Comparison of ENCODE assay signal across 26 cellular contexts in genomic region chr11:11448626-11449025, GRCh38.
"Had no signal": no experiment of that assay in that cellular context is flagged by ENCODE, and none has a peak within 500 bp of the region (broad histone marks: within the 10 kb centered on the region; RNA-seq: fewer than 3 reads in every experiment).

No MANE protein-coding gene starts in this region.

- H3K4me3 ChIP-seq: stomach, suprapubic skin, testis, thoracic aorta, thyroid gland, tibial artery, tibial nerve, transverse colon, upper lobe of left lung, upper lobe of right lung, uterus, vagina had no signal

- H3K4me1 ChIP-seq: suprapubic skin, uterus had no signal

- H3K9me3 ChIP-seq: stomach, suprapubic skin, testis, thoracic aorta, thyroid gland, tibial artery, tibial nerve, transverse colon, upper lobe of left lung, upper lobe of right lung, uterus, vagina had no signal

- DNase-seq: stimulated activated CD4-positive, alpha-beta T cell treated with anti-CD3 and anti-CD28 coated beads, Interleukin-2, amount 100 ng/mL, for 48 hours; stimulated activated CD4-positive, alpha-beta T cell treated with anti-CD3 and anti-CD28 coated beads, Interleukin-4, amount 100 ng/mL, for 1 hour; stimulated activated CD4-positive, alpha-beta T cell treated with anti-CD3 and anti-CD28 coated beads, Interleukin-4, amount 100 ng/mL, for 24 hours; stimulated activated CD4-positive, alpha-beta T cell treated with anti-CD3 and anti-CD28 coated beads, Interleukin-4, amount 100 ng/mL, for 4 hours; stimulated activated CD8-positive, alpha-beta memory T cell treated with anti-CD3 and anti-CD28 coated beads, Interleukin-4, amount 100 ng/mL, for 48 hours; stimulated activated naive B cell treated with anti-CD40 and anti-IgM and Interleukin-4, amounts not matched to agents 10 μg/mL and 1 μg/mL and 100 μg/mL, for 72 hours; stimulated activated naive CD4-positive, alpha-beta T cell; stimulated activated naive CD4-positive, alpha-beta T cell treated with Interleukin-2 at 50 U/mL for 16 hours; stimulated activated naive CD8-positive, alpha-beta T cell treated with anti-CD3 and anti-CD28 coated beads, Interleukin-15, amount 100 ng/mL, for 72 hours; stimulated activated naive CD8-positive, alpha-beta T cell treated with anti-CD3 and anti-CD28 coated beads, Interleukin-15, Interleukin-2, amounts not matched to agents 100 U/mL and 50 U/mL, for 24 hours; stomach; testis; tibial artery; transverse colon; trophoblast cell; upper lobe of right lung; uterus had no signal

- FAIRE-seq: urothelium cell line had no signal

- H3K27ac ChIP-seq: stomach, suprapubic skin, testis, thoracic aorta, thyroid gland, tibial nerve, upper lobe of left lung, upper lobe of right lung, uterus, vagina had no signal

- H3K36me3 ChIP-seq: stomach, suprapubic skin, thoracic aorta, thyroid gland, tibial nerve, transverse colon, upper lobe of right lung, uterus, vagina had no signal

- ATAC-seq: stimulated activated effector memory CD8-positive, alpha-beta T cell treated with anti-CD3 and anti-CD28 coated beads, Interleukin-12 subunit alpha, Interleukin-12 subunit beta, amount 100 ng/mL, for 72 hours; stimulated activated memory B cell treated with anti-CD40 and anti-IgM and Interleukin-4, amounts not matched to agents 10 μg/mL and 1 μg/mL and 100 μg/mL, for 72 hours; stimulated activated naive B cell treated with anti-CD40 and anti-IgM and Interleukin-4, amounts not matched to agents 10 μg/mL and 1 μg/mL and 100 μg/mL, for 72 hours; stimulated activated naive CD8-positive, alpha-beta T cell treated with anti-CD3 and anti-CD28 coated beads, Interleukin-15, amount 100 ng/mL, for 72 hours; stimulated activated naive CD8-positive, alpha-beta T cell treated with anti-CD3 and anti-CD28 coated beads, Interleukin-15, Interleukin-2, amounts not matched to agents 100 U/mL and 50 U/mL, for 24 hours; upper lobe of right lung had no signal

- H3K27me3 ChIP-seq: stomach, suprapubic skin, testis, thyroid gland, tibial artery, tibial nerve, transverse colon, upper lobe of left lung, upper lobe of right lung, uterus, vagina had no signal
